ENCODE assay signal across 1 cellular context in genomic region chr17:75087558-75088453, GRCh38.
TF ChIP-seq lines count a peak whose summit lies in the region.

Gene SLC16A5, plus strand, starts transcription at chr17:75087954. Its CDS starts 5,683 bp downstream, at chr17:75093637.

TF ChIP-seq in HepG2, 621 proteins besides CTCF, POLR2A, EP300 and RAD21 (continued from another document and continues in another):
- TF ChIP-seq AKNA (CRISPR knock-in tag; IDR thresholded peaks at IDR 0.05; ENCODE audit: borderline replicate concordance) (no peak), ZMAT5 (CRISPR knock-in tag; IDR thresholded peaks at IDR 0.05; ENCODE audit: borderline replicate concordance, low read depth) (no peak), GZF1 (CRISPR knock-in tag; IDR thresholded peaks at IDR 0.05) (no peak), ZNF710 (CRISPR knock-in tag; IDR thresholded peaks at IDR 0.05; ENCODE audit: borderline replicate concordance) (no peak), ZBTB46 (CRISPR knock-in tag; IDR thresholded peaks at IDR 0.05; ENCODE audit: borderline replicate concordance) (peak; percentile 81; the same call in 1 of the 2 replicates), RBM22 (optimal IDR thresholded peaks at IDR 0.05; ENCODE audit: low read length) (no peak), ZNF781 (CRISPR knock-in tag; IDR thresholded peaks at IDR 0.05; ENCODE audit: borderline replicate concordance, not compliant biosample characterization) (no peak), SIX1 (CRISPR knock-in tag; IDR thresholded peaks at IDR 0.05; ENCODE audit: borderline replicate concordance) (no peak), THAP8 (CRISPR knock-in tag; IDR thresholded peaks at IDR 0.05; ENCODE audit: borderline replicate concordance) (no peak), SOX6 (IDR thresholded peaks at IDR 0.05) (no peak), SOX6 (CRISPR knock-in tag; IDR thresholded peaks at IDR 0.05) (no peak), AHR (CRISPR knock-in tag; IDR thresholded peaks at IDR 0.05) (peak; percentile 49; the same call in 1 of the 2 replicates), HBP1 (CRISPR knock-in tag; IDR thresholded peaks at IDR 0.05; ENCODE audit: low read depth) (no peak), TIGD3 (CRISPR knock-in tag; IDR thresholded peaks at IDR 0.05; ENCODE audit: borderline replicate concordance) (no peak), CHCHD3 (CRISPR knock-in tag; IDR thresholded peaks at IDR 0.05) (no peak), ZNF530 (CRISPR knock-in tag; IDR thresholded peaks at IDR 0.05; ENCODE audit: low read depth) (no peak), HOXA5 (CRISPR knock-in tag; IDR thresholded peaks at IDR 0.05) (0 out of 2 replicates have a peak, but pooled peaks have one; percentile 4), ZNF704 (CRISPR knock-in tag; IDR thresholded peaks at IDR 0.05; ENCODE audit: borderline replicate concordance) (no peak), PBX2 (CRISPR knock-in tag; IDR thresholded peaks at IDR 0.05) (no peak), JUND (CRISPR knock-in tag; IDR thresholded peaks at IDR 0.05) (no peak), ZNF724P (CRISPR knock-in tag; IDR thresholded peaks at IDR 0.05; ENCODE audit: borderline replicate concordance) (no peak), SMARCE1 (IDR thresholded peaks at IDR 0.05; ENCODE audit: borderline replicate concordance) (no peak), ZNF740 (CRISPR knock-in tag; IDR thresholded peaks at IDR 0.05) (0 out of 2 replicates have a peak, but pooled peaks have one; percentile 36), BRCA1 (CRISPR knock-in tag; IDR thresholded peaks at IDR 0.05) (no peak), ZNF557 (CRISPR knock-in tag; IDR thresholded peaks at IDR 0.05) (no peak), ATF3 (CRISPR knock-in tag; IDR thresholded peaks at IDR 0.05) (no peak), GPN1 (CRISPR knock-in tag; IDR thresholded peaks at IDR 0.05; ENCODE audit: borderline replicate concordance) (no peak), ARHGAP35 (CRISPR knock-in tag; IDR thresholded peaks at IDR 0.05; ENCODE audit: borderline replicate concordance) (no peak; the same call in 1 of the 2 replicates), ZNF75D (CRISPR knock-in tag; IDR thresholded peaks at IDR 0.05; ENCODE audit: borderline replicate concordance) (no peak), SOX5 (CRISPR knock-in tag; IDR thresholded peaks at IDR 0.05; ENCODE audit: borderline replicate concordance) (peak; percentile 48; the same call in 1 of the 2 replicates), STAG1 (CRISPR knock-in tag; IDR thresholded peaks at IDR 0.05) (no peak), ZZZ3 (CRISPR knock-in tag; IDR thresholded peaks at IDR 0.05; ENCODE audit: borderline replicate concordance) (no peak; the same call in 1 of the 2 replicates), MAFG (CRISPR knock-in tag; IDR thresholded peaks at IDR 0.05) (no peak), ZNF510 (CRISPR knock-in tag; IDR thresholded peaks at IDR 0.05; ENCODE audit: low read depth) (no peak), ZNF205 (CRISPR knock-in tag; IDR thresholded peaks at IDR 0.05) (0 out of 2 replicates have a peak, but pooled peaks have one; percentile 15), ZNF720 (CRISPR knock-in tag; IDR thresholded peaks at IDR 0.05) (no peak), THRA (CRISPR knock-in tag; IDR thresholded peaks at IDR 0.05; ENCODE audit: borderline replicate concordance) (no peak), REPIN1 (CRISPR knock-in tag; IDR thresholded peaks at IDR 0.05; ENCODE audit: borderline replicate concordance, low read depth) (no peak), MYC (CRISPR knock-in tag; IDR thresholded peaks at IDR 0.05; ENCODE audit: borderline replicate concordance) (peak; percentile 25; the same call in 1 of the 2 replicates), JDP2 (CRISPR knock-in tag; IDR thresholded peaks at IDR 0.05; ENCODE audit: borderline replicate concordance) (no peak; the same call in 1 of the 2 replicates), ZNF570 (CRISPR knock-in tag; IDR thresholded peaks at IDR 0.05; ENCODE audit: borderline replicate concordance) (no peak), ZNF839 (CRISPR knock-in tag; IDR thresholded peaks at IDR 0.05; ENCODE audit: borderline replicate concordance) (no peak), ZNF766 (CRISPR knock-in tag; IDR thresholded peaks at IDR 0.05; ENCODE audit: borderline replicate concordance) (peak; percentile 68; the same call in 1 of the 2 replicates), TP53 (CRISPR knock-in tag; conservative IDR thresholded peaks at IDR 0.05) (no peak), SSRP1 (CRISPR knock-in tag; IDR thresholded peaks at IDR 0.05) (0 out of 2 replicates have a peak, but pooled peaks have one; percentile 68), ZNF564 (CRISPR knock-in tag; IDR thresholded peaks at IDR 0.05) (no peak), ZNF652 (CRISPR knock-in tag; IDR thresholded peaks at IDR 0.05; ENCODE audit: borderline replicate concordance, low read depth) (no peak), PHF8 (CRISPR knock-in tag; IDR thresholded peaks at IDR 0.05) (peak; percentile 52), MTF2 (CRISPR knock-in tag; IDR thresholded peaks at IDR 0.05; ENCODE audit: borderline replicate concordance) (peak; percentile 37; the same call in 1 of the 2 replicates), TAF1 (CRISPR knock-in tag; IDR thresholded peaks at IDR 0.05) (peak; percentile 17), MTF1 (CRISPR knock-in tag; IDR thresholded peaks at IDR 0.05) (no peak)
